21 cellular contexts compared by ENCODE assay signal in the genomic region with DNA sequence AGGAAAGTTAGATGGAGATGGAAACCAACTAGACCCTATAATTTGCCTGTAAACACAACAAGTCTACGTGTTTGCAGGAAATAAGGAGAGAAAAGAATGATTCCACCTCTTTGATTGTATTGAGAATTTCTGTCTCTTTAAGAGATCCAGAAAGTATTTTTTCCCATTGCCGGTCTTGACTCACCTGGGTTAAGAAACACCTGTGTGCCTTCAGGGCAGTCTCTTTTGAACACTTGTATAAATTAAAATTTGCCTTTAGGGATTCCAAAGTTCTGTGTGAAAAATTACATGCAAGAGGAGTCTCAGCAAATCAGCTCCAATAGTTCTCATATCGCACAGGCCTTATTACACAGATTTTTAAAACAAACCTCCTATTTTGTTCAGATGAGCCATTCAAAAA. TPM values are rescaled to one million over a fixed set of nuclear protein-coding genes. Genes with fewer than 3 reads are reported as not detected.
DNase-seq lines count a peak whose midpoint lies in the region; ATAC-seq, FAIRE-seq and TF ChIP-seq lines count a peak whose summit lies in the region.
"Had no signal": no experiment of that assay in that cellular context is flagged by ENCODE, and none has a peak within 500 bp of the region (broad histone marks: within the 10 kb centered on the region; RNA-seq: fewer than 3 reads in every experiment).

No MANE protein-coding gene starts in this region.

- H3K9ac ChIP-seq in keratinocyte (ENCODE audit: control insufficient read depth, extremely low read depth, insufficient read depth, low read length) (no peak overlapping the region), trophoblast cell (ENCODE audit: low read length) (no peak overlapping the region)

- no peak overlapping the region for H2BK12ac ChIP-seq in trophoblast cell (ENCODE audit: low read length)

- H3K79me1 ChIP-seq in trophoblast cell (ENCODE audit: low read length) = no peaks in the 10 kb centered on the region

- H3K36me3 ChIP-seq in bronchial epithelial cell (ENCODE audit: control insufficient read depth, insufficient read depth, low read length) (no peaks in the 10 kb centered on the region), keratinocyte (ENCODE audit: control insufficient read depth in 2 of 2, extremely low read depth in 1 of 2, insufficient read depth in 2 of 2, low read length in 2 of 2) (no peaks in the 10 kb centered on the region), trophoblast cell (ENCODE audit: control insufficient read depth in 1 of 2, insufficient read depth in 2 of 2, low read length in 2 of 2) (no peaks in the 10 kb centered on the region)

- no peak for ATAC-seq in GM21529 (IDR thresholded peaks at IDR 0.05; ENCODE audit: unreplicated experiment)
- ATAC-seq: HCT116, HepG2 had no signal

- dilution Hi-C loops in keratinocyte (cut with MboI; ENCODE audit: extremely low pct_ligation_motif_present, low sequenced_read_pairs) = no loop called here

- H3K9me1 ChIP-seq in keratinocyte (ENCODE audit: control insufficient read depth, extremely low read depth, insufficient read depth, low read length) = no peaks in the 10 kb centered on the region

- H2AFZ ChIP-seq in keratinocyte (ENCODE audit: control insufficient read depth, low read length) = no peak overlapping the region
- H2AFZ ChIP-seq in trophoblast cell (ENCODE audit: insufficient read depth, low read length, poor library complexity) = no peak overlapping the region

- H3K27me3 ChIP-seq in bronchial epithelial cell (ENCODE audit: control insufficient read depth, insufficient read depth, low read length) (no peaks in the 10 kb centered on the region), keratinocyte (ENCODE audit: control insufficient read depth, extremely low read depth, insufficient read depth, low read length) (no peaks in the 10 kb centered on the region), trophoblast cell (ENCODE audit: insufficient read depth, low read length) (no peaks in the 10 kb centered on the region)

- no peak overlapping the region for H3K18ac ChIP-seq in trophoblast cell (ENCODE audit: low read length)

- no peak overlapping the region for H3K14ac ChIP-seq in trophoblast cell (ENCODE audit: low read length)

- H4K20me1 ChIP-seq in keratinocyte (ENCODE audit: control insufficient read depth, extremely low read depth, insufficient read depth, low read length) = no peaks in the 10 kb centered on the region

- H3K23ac ChIP-seq in trophoblast cell (ENCODE audit: low read length) = no peak overlapping the region

- H3K4me1 ChIP-seq in keratinocyte (ENCODE audit: control insufficient read depth, extremely low read depth, insufficient read depth, low read length) (peaks cover 27% of the 10 kb centered on the region), trophoblast cell (ENCODE audit: control insufficient read depth in 1 of 2, insufficient read depth in 2 of 2, low read length in 2 of 2) (no peaks in the 10 kb centered on the region)
- H3K4me1 ChIP-seq: Caco-2 had no signal

- no peak overlapping the region for H3K4ac ChIP-seq in trophoblast cell (ENCODE audit: low read depth, low read length)

- no CpG with 5 or more reads among the region's 3 CpGs for WGBS in trophoblast cell (ENCODE audit: extremely low coverage, insufficient coverage, insufficient read length)

- H3K9me3 ChIP-seq in keratinocyte (ENCODE audit: control insufficient read depth, low read depth, low read length) (no peaks in the 10 kb centered on the region), trophoblast cell (ENCODE audit: insufficient read depth, low read depth, low read length) (no peaks in the 10 kb centered on the region)

- no peak overlapping the region for H2AK5ac ChIP-seq in trophoblast cell (ENCODE audit: low read length)

- H4K12ac ChIP-seq in trophoblast cell (ENCODE audit: low read depth, low read length) = no peak overlapping the region

- H3K4me3 ChIP-seq in bronchial epithelial cell (ENCODE audit: low read depth, low read length) = no peak overlapping the region
- no peak overlapping the region for H3K4me3 ChIP-seq in keratinocyte (ENCODE audit: control insufficient read depth in 2 of 3, extremely low read depth in 1 of 3, insufficient read depth in 2 of 3, low read depth in 1 of 3, low read length in 3 of 3)
- no peak overlapping the region for H3K4me3 ChIP-seq in trophoblast cell (ENCODE audit: low read depth, low read length)

- POLR2A ChIA-PET in RWPE1 (lab: Yijun Ruan, JAX; ENCODE audit: low non-redundant PET) = no interaction called here

- no peak for TF ChIP-seq CTCF in RWPE1 (conservative IDR thresholded peaks at IDR 0.05; ENCODE audit: low read depth)
- TF ChIP-seq CTCF in bronchial epithelial cell (IDR thresholded peaks at IDR 0.05; ENCODE audit: insufficient read depth, low read length, severe bottlenecking) = no peak
- TF ChIP-seq CTCF in keratinocyte (optimal IDR thresholded peaks at IDR 0.05 in 1 of 3, IDR thresholded peaks at IDR 0.05 in 1 of 3, conservative IDR thresholded peaks at IDR 0.05 in 1 of 3; ENCODE audit: extremely low read depth in 1 of 3, insufficient read depth in 2 of 3, low read length in 3 of 3) = no peak

- peak; percentile 30 for DNase-seq in RWPE1 (ENCODE audit: low spot score)
- peak; percentile 59 for DNase-seq in bronchial epithelial cell (ENCODE audit: low read depth)
- DNase-seq in keratinocyte (ENCODE audit: low read depth, low spot score) = peak; percentile 35
- DNase-seq in trophoblast cell = peak; percentile 67 to 77
- no peak for DNase-seq in NCI-H2227 (lab: John Stamatoyannopoulos, UW; ENCODE audit: unreplicated experiment)
- no peak for DNase-seq in AG20443 (ENCODE audit: low spot score)
- DNase-seq: ACHN; AML-193; Caco-2; CD4-positive, alpha-beta T cell; GOT3; H7; HFFc6 had no signal

- H3K4me2 ChIP-seq in keratinocyte (ENCODE audit: control insufficient read depth, extremely low read depth, insufficient read depth, low read depth, low read length) (no peak overlapping the region), trophoblast cell (ENCODE audit: low read length) (no peak overlapping the region)

- FAIRE-seq in bronchial epithelial cell (lab: Jason Lieb, UNC) (no peak), keratinocyte (lab: Jason Lieb, UNC) (peak; percentile 72)
- FAIRE-seq: A204.1, D721Med, G401.6, GM12891, HepG2 had no signal

- H3K79me2 ChIP-seq in keratinocyte (ENCODE audit: control insufficient read depth, insufficient read depth, low read length) (no peaks in the 10 kb centered on the region), trophoblast cell (ENCODE audit: control insufficient read depth, insufficient read depth, low read length, poor library complexity) (no peaks in the 10 kb centered on the region)

- H2BK120ac ChIP-seq in trophoblast cell (ENCODE audit: insufficient read depth, low read length, poor library complexity) = no peak overlapping the region

- CTCF ChIA-PET in RWPE1 (lab: Yijun Ruan, JAX) = no interaction called here

- H4K91ac ChIP-seq in trophoblast cell (ENCODE audit: low read depth, low read length) = no peak overlapping the region

- no peak overlapping the region for H4K8ac ChIP-seq in trophoblast cell (ENCODE audit: low read depth, low read length)

- no peak overlapping the region for H2BK5ac ChIP-seq in trophoblast cell (ENCODE audit: low read depth, low read length, poor library complexity)

- H3K27ac ChIP-seq in RWPE1 = no peak overlapping the region
- no peak overlapping the region for H3K27ac ChIP-seq in keratinocyte (ENCODE audit: control insufficient read depth, insufficient read depth, low read length)
- H3K27ac ChIP-seq in trophoblast cell (ENCODE audit: low read depth, low read length) = no peak overlapping the region
- H3K27ac ChIP-seq: C4-2B had no signal

RNA-seq across cellular contexts. Expression of a gene that starts 46.0 kb away (rescaled TPM):
- 11.1 and 16.6 TPM in 2 replicates for total RNA-seq in bronchial epithelial cell
- polyA plus RNA-seq in keratinocyte = 31.9 to 39.2 TPM (median 33.5 TPM) in 3 replicates
- polyA plus RNA-seq in keratinocyte (2011; ENCODE audit: low read depth) = 11.6 TPM
- 22.5 and 30.9 TPM in 2 replicates for polyA plus RNA-seq in keratinocyte (2011; cell fraction: cytosol; rRNA removed)
- 37.3 and 42.7 TPM in 2 replicates for polyA plus RNA-seq in keratinocyte (2011; cell fraction: nucleus; rRNA removed)
- polyA plus RNA-seq in keratinocyte (2012; ENCODE audit: low replicate concordance) = 12.5 and 18.1 TPM in 2 replicates
- polyA minus RNA-seq in keratinocyte = 29.3 to 39.9 TPM (median 34.1 TPM) in 3 replicates
- 17.1 TPM for polyA minus RNA-seq in keratinocyte (2011; cell fraction: cytosol; rRNA and poly(A)+ RNA removed)
- polyA minus RNA-seq in keratinocyte (2011; cell fraction: nucleus; rRNA and poly(A)+ RNA removed) = 27.4 and 40.8 TPM in 2 replicates
- 11.9 and 12.9 TPM in 2 replicates for polyA plus RNA-seq in trophoblast cell (2013)

Comparison
In these comparisons a context has a peak if more than half of its experiments do, and no peak if none do; other contexts are left out.
1. DNase-seq: peak in RWPE1 (single experiment), bronchial epithelial cell (single experiment), keratinocyte (single experiment) and trophoblast cell (2 of 2); none in NCI-H2227 (single experiment) and AG20443 (single experiment).